8 cellular contexts compared by ENCODE assay signal in genomic region chr6:35297541-35298481, GRCh38. TPM values are rescaled to one million over a fixed set of nuclear protein-coding genes. Genes with fewer than 3 reads are reported as not detected.
A peak's percentile ranks its signal among the peaks of the same experiment; 100 is the strongest.
DNase-seq lines count a peak whose midpoint lies in the region; ATAC-seq and TF ChIP-seq lines count a peak whose summit lies in the region.

Gene DEF6 (plus strand): TSS chr6:35297818. CDS start chr6:35297857, 39 bp downstream.

- H3K4me3 Mint-ChIP-seq in IgD-negative memory B cell: peak within 1 kb of the TSS; percentile 84 to 92 (median 88)

- H2BK5ac ChIP-seq in neuronal stem cell (ENCODE audit: low read length): no peak within 1 kb of the TSS

- no peak within 1 kb of the TSS for H3K9ac ChIP-seq in neuronal stem cell (ENCODE audit: low read depth, low read length, poor library complexity)

- peak within 1 kb of the TSS; percentile 26 for H2AFZ ChIP-seq in neuronal stem cell (ENCODE audit: low read length)

- peak within 1 kb of the TSS; percentile 65 for H3K23ac ChIP-seq in neuronal stem cell (ENCODE audit: low read depth, low read length, poor library complexity)

- H2BK12ac ChIP-seq in neuronal stem cell (ENCODE audit: low read length): no peak within 1 kb of the TSS

- peaks cover 1% of the 10 kb centered on the region for H3K36me3 Mint-ChIP-seq in IgD-negative memory B cell

- peak within 1 kb of the TSS; percentile 79 for H3K18ac ChIP-seq in neuronal stem cell (ENCODE audit: low read length)

- no peak within 1 kb of the TSS for H4K8ac ChIP-seq in neuronal stem cell (ENCODE audit: low read depth, low read length)

- H4K91ac ChIP-seq in neuronal stem cell (ENCODE audit: low read depth, low read length, poor library complexity): no peak within 1 kb of the TSS

- H3K27ac ChIP-seq in neuronal stem cell (replicated peaks; ENCODE audit: low read length) (no peak within 1 kb of the TSS), substantia nigra (ENCODE audit: low read depth, low read length, poor library complexity, severe bottlenecking) (peak within 1 kb of the TSS; percentile 74)

- H3K36me3 ChIP-seq in neuronal stem cell (replicated peaks in 1 of 2; ENCODE audit: control insufficient read depth in 2 of 2, insufficient read depth in 2 of 2, low read length in 2 of 2): peaks cover 8 to 52% of the 10 kb centered on the region in 2 donors

- H3K4me2 ChIP-seq in neuronal stem cell (ENCODE audit: insufficient read depth, low read length, poor library complexity, severe bottlenecking): no peak within 1 kb of the TSS

- H3K27me3 ChIP-seq in neuronal stem cell (ENCODE audit: control insufficient read depth in 3 of 3, insufficient read depth in 3 of 3, low read depth in 1 of 3, low read length in 3 of 3): no peaks in the 10 kb centered on the region

- no peak within 1 kb of the TSS for H3K4ac ChIP-seq in neuronal stem cell (ENCODE audit: low read length)

- no peaks in the 10 kb centered on the region for H3K79me1 ChIP-seq in neuronal stem cell (ENCODE audit: low read depth, low read length)

- no peak within 1 kb of the TSS for H2BK15ac ChIP-seq in neuronal stem cell (ENCODE audit: low read length)

- no peak within 1 kb of the TSS for H2BK120ac ChIP-seq in neuronal stem cell (ENCODE audit: low read depth, low read length)

- ATAC-seq in GM21423 (IDR thresholded peaks at IDR 0.05; ENCODE audit: unreplicated experiment): peak; percentile 62

- WGBS in neuronal stem cell (ENCODE audit: extremely low coverage in 2 of 2, insufficient read length in 2 of 2, insufficient replicate concordance in 1 of 2), 2 donors: no CpG with 5 or more reads among the region's 36 CpGs

- TF ChIP-seq CTCF in fibroblast of the aortic adventitia (IDR thresholded peaks at IDR 0.05; ENCODE audit: insufficient read depth, low read length): peak; percentile 66

- peak within 1 kb of the TSS; percentile 82 to 85 (median 84) for H3K27ac Mint-ChIP-seq in IgD-negative memory B cell

- H3K4me1 ChIP-seq in neuronal stem cell (ENCODE audit: control insufficient read depth in 2 of 2, insufficient read depth in 1 of 2, low read depth in 1 of 2, low read length in 2 of 2): peaks cover 3 to 7% of the 10 kb centered on the region in 2 donors

- no peaks in the 10 kb centered on the region for H3K9me3 Mint-ChIP-seq in IgD-negative memory B cell

- DNase-seq in DMS 273 treated with DMSO at 0.1 percent for 48 hours (lab: John Stamatoyannopoulos, UW) (peak; percentile 78), activated T-helper 1 cell treated with Interleukin-2 at 50 U/mL for 16 hours (ENCODE audit: low read depth) (peak; percentile 81), fibroblast of the aortic adventitia (ENCODE audit: low read depth) (peak; percentile 69), neuronal stem cell (ENCODE audit: low spot score) (peak; percentile 67), substantia nigra (lab: John Stamatoyannopoulos, UW) (peak in 26 of 49 donors; percentile 14 to 72 (median 38))

- H3K27me3 Mint-ChIP-seq in IgD-negative memory B cell: no peaks in the 10 kb centered on the region

- no peaks in the 10 kb centered on the region for H3K9me3 ChIP-seq in neuronal stem cell (replicated peaks in 1 of 2; ENCODE audit: control insufficient read depth in 2 of 2, insufficient read depth in 1 of 2, low read depth in 1 of 2, low read length in 2 of 2)

- no peak within 1 kb of the TSS for H3K14ac ChIP-seq in neuronal stem cell (ENCODE audit: low read length)

- H3K4me1 Mint-ChIP-seq in IgD-negative memory B cell: peaks cover 24 to 39% (median 35%) of the 10 kb centered on the region in 3 donors

- peak within 1 kb of the TSS; percentile 16 for H2AK5ac ChIP-seq in neuronal stem cell (ENCODE audit: low read depth, low read length)

- H3K4me3 ChIP-seq in fibroblast of the aortic adventitia (ENCODE audit: low read depth, low read length): peak within 1 kb of the TSS; percentile 41
- H3K4me3 ChIP-seq in neuronal stem cell (ENCODE audit: low read length in 2 of 2): no peak within 1 kb of the TSS

TF ChIP-seq in PFSK-1, 5 proteins besides CTCF, POLR2A, EP300 and RAD21:
- TF ChIP-seq REST (IDR thresholded peaks at IDR 0.05; ENCODE audit: insufficient read depth in 1 of 2, low read depth in 2 of 2, low read length in 2 of 2) (no peak), FOXP2 (optimal IDR thresholded peaks at IDR 0.05; ENCODE audit: borderline replicate concordance, extremely low read depth, extremely low read length, insufficient read depth) (peak; percentile 97)

RNA-seq across cellular contexts. Expression of gene DEF6, which starts in this region (rescaled TPM):
- polyA plus RNA-seq in IgD-negative memory B cell: 122 TPM
- 22.2 TPM for polyA plus RNA-seq in PFSK-1 (2012; ENCODE audit: insufficient read length, low read depth)
- 0.18 and 1.1 TPM in 2 replicates for total RNA-seq in fibroblast of the aortic adventitia (ENCODE audit: low replicate concordance)
- polyA plus RNA-seq in neuronal stem cell (2013, experiment 1 of 2): 0.50 TPM
- 0.62 TPM for polyA plus RNA-seq in neuronal stem cell (2013, experiment 2 of 2)
